Comparison of ENCODE assay signal across 8 cellular contexts in the genomic region with DNA sequence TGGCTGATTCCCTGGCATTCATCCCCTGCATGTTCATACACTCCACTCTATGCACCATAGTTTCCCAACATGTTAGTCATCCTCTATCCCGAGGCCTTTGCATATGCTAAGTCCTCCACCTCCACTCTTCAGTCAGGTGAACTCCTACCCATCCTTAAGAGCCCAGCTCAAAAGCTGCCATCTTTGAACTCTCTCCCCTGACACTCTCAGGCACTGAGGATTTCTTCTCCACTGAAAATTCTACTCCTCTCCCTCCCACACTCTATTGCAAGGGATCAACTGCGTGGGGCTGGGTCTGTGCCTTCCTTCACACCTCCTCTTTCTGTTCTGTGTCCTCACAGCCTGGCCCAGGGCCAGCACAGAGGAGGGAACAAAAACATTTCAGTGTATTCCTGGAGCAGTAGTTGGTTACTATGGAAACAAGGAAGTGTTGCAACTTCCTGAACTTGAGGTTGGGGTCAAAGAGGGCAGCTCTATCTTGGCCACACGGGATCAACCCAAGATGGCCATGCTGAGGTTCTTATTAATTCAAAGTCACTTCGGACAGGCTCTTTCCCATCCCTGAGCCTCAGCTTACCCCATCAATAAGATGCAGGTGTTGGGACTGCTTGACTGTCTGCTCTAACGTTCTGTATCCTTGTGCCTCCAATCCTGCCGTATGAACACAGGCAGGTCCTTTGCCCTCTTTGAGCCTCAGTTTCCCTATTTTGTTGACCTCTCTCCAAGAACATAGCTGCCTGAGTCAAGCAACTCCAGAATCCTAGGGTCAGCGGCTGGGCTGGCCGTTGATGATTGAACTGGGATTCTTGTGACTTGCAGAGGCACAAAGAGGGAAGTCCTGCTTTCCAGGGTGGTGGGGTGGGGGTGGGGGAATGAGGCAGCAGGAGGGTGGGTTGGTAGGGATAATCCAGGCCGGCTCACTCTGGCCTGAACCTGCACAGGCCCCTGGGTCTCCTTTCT. TPM values are rescaled to one million over a fixed set of nuclear protein-coding genes. Genes with fewer than 3 reads are reported as not detected.
DNase-seq lines count a peak whose midpoint lies in the region; ATAC-seq and TF ChIP-seq lines count a peak whose summit lies in the region.

No MANE protein-coding gene starts in this region.

- H3K4me3 Mint-ChIP-seq in T-helper 17 cell: peak overlapping the region; percentile 56

- intact Hi-C loops in esophagus muscularis mucosa (cut with DNase I): no loop called here

- H3K27me3 ChIP-seq in esophagus muscularis mucosa (no peaks in the 10 kb centered on the region), muscle layer of colon (ENCODE audit: control insufficient read depth in 1 of 2, insufficient read depth in 2 of 2, low read length in 2 of 2) (no peaks in the 10 kb centered on the region)

- peaks cover 2% of the 10 kb centered on the region for H3K36me3 Mint-ChIP-seq in T-helper 17 cell (ENCODE audit: low read depth)

- no peak for TF ChIP-seq EP300 in esophagus muscularis mucosa (IDR thresholded peaks at IDR 0.05)

- H3K27ac Mint-ChIP-seq in T-helper 17 cell: peak overlapping the region; percentile 80

- H3K27me3 Mint-ChIP-seq in T-helper 17 cell: no peaks in the 10 kb centered on the region

- H3K27ac ChIP-seq in esophagus muscularis mucosa (replicated peaks in 1 of 4): peak overlapping the region; percentile 73 to 81 (median 78)
- H3K27ac ChIP-seq in muscle layer of colon (ENCODE audit: low read depth, low read length): peak overlapping the region; percentile 41

- TF ChIP-seq POLR2A in esophagus muscularis mucosa (IDR thresholded peaks at IDR 0.05; ENCODE audit: low read depth): no peak

- H3K4me1 ChIP-seq in esophagus muscularis mucosa (peaks cover 99 to 100% (median 100%) of the 10 kb centered on the region in 4 donors), muscle layer of colon (ENCODE audit: insufficient read depth, low read length) (peaks cover 90% of the 10 kb centered on the region)

- H3K9me3 ChIP-seq in T-helper 17 cell (ENCODE audit: control insufficient read depth, low read length, poor library complexity, severe bottlenecking): no peaks in the 10 kb centered on the region
- H3K9me3 ChIP-seq in esophagus muscularis mucosa: no peaks in the 10 kb centered on the region
- H3K9me3 ChIP-seq in muscle layer of colon (ENCODE audit: low read length): no peaks in the 10 kb centered on the region

- peak overlapping the region; percentile 15 for H3K9ac ChIP-seq in muscle layer of colon (ENCODE audit: low read length)

- no peaks in the 10 kb centered on the region for H3K36me3 ChIP-seq in esophagus muscularis mucosa
- no peaks in the 10 kb centered on the region for H3K36me3 ChIP-seq in muscle layer of colon (ENCODE audit: insufficient read depth, low read length)

- H3K4me3 ChIP-seq in esophagus muscularis mucosa (no peak overlapping the region), muscle layer of colon (ENCODE audit: low read depth in 1 of 2, low read length in 2 of 2) (peak overlapping the region in 1 of 2 donors; percentile 0)

- peak; percentile 41 for ATAC-seq in HG03175 (IDR thresholded peaks at IDR 0.05; ENCODE audit: unreplicated experiment)
- peak; percentile 55 for ATAC-seq in T-helper 17 cell
- ATAC-seq in GM18907 (IDR thresholded peaks at IDR 0.05; ENCODE audit: unreplicated experiment): no peak
- no peak for ATAC-seq in GM18498 (IDR thresholded peaks at IDR 0.05; ENCODE audit: unreplicated experiment)

- WGBS in esophagus muscularis mucosa: 33% methylated on average over 6 of the region's 9 CpGs

- TF ChIP-seq CTCF in esophagus muscularis mucosa (IDR thresholded peaks at IDR 0.05): no peak

- DNase-seq in CD1c-positive myeloid dendritic cell (ENCODE audit: extremely low spot score) (peak; percentile 98), T-helper 17 cell (no peak), esophagus muscularis mucosa (ENCODE audit: extremely low spot score) (peak; percentile 99), NCI-H510A (lab: John Stamatoyannopoulos, UW) (no peak)

- H3K4me1 Mint-ChIP-seq in T-helper 17 cell: peaks cover 49% of the 10 kb centered on the region

RNA-seq across cellular contexts. Expression of gene ZMIZ1, which starts 15.5 kb away (rescaled TPM):
- 10 to 100 TPM; 30.0 to 34.0 TPM for total RNA-seq in T-helper 17 cell
- total RNA-seq in esophagus muscularis mucosa: 10 to 100 TPM; 48.7 to 87.2 (median 66.0) TPM

Comparison
In these comparisons a context has a peak if more than half of its experiments do, and no peak if none do; other contexts are left out.
1. DNase-seq: peak in CD1c-positive myeloid dendritic cell (single experiment) and esophagus muscularis mucosa (single experiment); none in T-helper 17 cell (0 of 3) and NCI-H510A (single experiment).
2. ATAC-seq: peak in HG03175 (single experiment) and T-helper 17 cell (single experiment); none in GM18907 (single experiment) and GM18498 (single experiment).